Comparison of ENCODE assay signal across 35 cellular contexts in genomic region chr1:23757812-23758211, GRCh38.
"Had no signal": no experiment of that assay in that cellular context is flagged by ENCODE, and none has a peak within 500 bp of the region (broad histone marks: within the 10 kb centered on the region; RNA-seq: fewer than 3 reads in every experiment).

No MANE protein-coding gene starts in this region.

- H3K27ac ChIP-seq: KMS-11 had no signal

- H3K9me3 ChIP-seq: MG63 had no signal

- H3K27me3 ChIP-seq: MG63 had no signal

- H3K4me3 ChIP-seq: MG63 had no signal

- DNase-seq: Karpas-422, Kasumi-1, MG63, MM.1S, MV-4-11, NCI-H1048, NCI-H1092, NCI-H1092 treated with DMSO at 0.1 percent for 48 hours, NCI-H1105, NCI-H1105 treated with DMSO at 0.1 percent for 48 hours, NCI-H1417, NCI-H1417 treated with DMSO at 0.1 percent for 48 hours, NCI-H1436, NCI-H1436 treated with DMSO at 0.1 percent for 48 hours, NCI-H146, NCI-H1694, NCI-H1694 treated with DMSO at 0.1 percent for 48 hours, NCI-H187, NCI-H187 treated with DMSO at 0.1 percent for 48 hours, NCI-H1930, NCI-H2029, NCI-H2029 treated with DMSO at 0.1 percent for 48 hours, NCI-H2081, NCI-H2081 treated with DMSO at 0.1 percent for 48 hours, NCI-H2107, NCI-H2171, NCI-H2171 treated with DMSO at 0.1 percent for 48 hours, NCI-H2227 treated with DMSO at 0.1 percent for 48 hours, NCI-H226, NCI-H345, NCI-H446, NCI-H446 treated with DMSO at 0.1 percent for 48 hours, NCI-H510A, NCI-H510A treated with DMSO at 0.1 percent for 48 hours had no signal
